In the genomic region with DNA sequence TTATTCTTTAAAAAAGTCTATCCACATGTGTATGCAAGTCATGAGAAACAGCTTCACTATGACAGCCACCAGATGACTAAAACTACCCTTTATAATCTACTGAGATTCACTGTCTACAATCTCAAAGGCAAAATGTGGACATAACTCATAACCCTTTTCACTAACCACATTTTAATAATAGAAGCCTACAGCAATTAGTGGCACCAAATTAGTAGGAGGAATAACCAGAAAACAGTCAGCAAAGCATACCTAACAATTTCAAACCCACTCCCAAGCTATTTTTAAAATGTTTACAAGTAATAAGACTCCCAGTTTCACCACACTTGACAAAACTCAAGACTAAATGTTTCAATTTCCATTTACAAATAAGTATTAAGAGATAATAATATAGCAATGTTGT, we compare ENCODE assay signal across 13 cellular contexts.
A peak's percentile ranks its signal among the peaks of the same experiment; 100 is the strongest.
DNase-seq lines count a peak whose midpoint lies in the region; ATAC-seq and TF ChIP-seq lines count a peak whose summit lies in the region.
"Had no signal": no experiment of that assay in that cellular context is flagged by ENCODE, and none has a peak within 500 bp of the region (broad histone marks: within the 10 kb centered on the region; RNA-seq: fewer than 3 reads in every experiment).

No MANE protein-coding gene starts in this region.

- no peaks in the 10 kb centered on the region for H3K79me1 ChIP-seq in H9 (ENCODE audit: insufficient read depth, low read depth, low read length, poor library complexity, severe bottlenecking)

- no peak overlapping the region for H3K4me2 ChIP-seq in H9 (ENCODE audit: insufficient read depth, insufficient read length, low read length)

- H3K27ac Mint-ChIP-seq in natural killer cell treated with Interleukin-12 subunit alpha and Interleukin-12 subunit beta and Interleukin-15 and Interleukin-18, amount 100 ng/mL, for 72 hours, result peak overlapping the region; percentile 19 to 28
- no peak overlapping the region for H3K27ac Mint-ChIP-seq in natural killer cell
- no peak overlapping the region for H3K27ac Mint-ChIP-seq in H9

- no peak overlapping the region for H2BK15ac ChIP-seq in H9 (ENCODE audit: low read depth, low read length)

- no peaks in the 10 kb centered on the region for H3K9me3 ChIP-seq in H9 (ENCODE audit: control insufficient read depth, low read depth, low read length)

- no peaks in the 10 kb centered on the region for H3K27me3 ChIP-seq in H9 (ENCODE audit: insufficient read depth, low read length)

- H3K9me3 Mint-ChIP-seq in natural killer cell treated with Interleukin-12 subunit alpha and Interleukin-12 subunit beta and Interleukin-15 and Interleukin-18, amount 100 ng/mL, for 72 hours, result peaks cover 3% of the 10 kb centered on the region
- no peaks in the 10 kb centered on the region for H3K9me3 Mint-ChIP-seq in natural killer cell
- no peaks in the 10 kb centered on the region for H3K9me3 Mint-ChIP-seq in H9

- no peak overlapping the region for H4K91ac ChIP-seq in H9 (ENCODE audit: insufficient read length, low read depth, low read length)

- no peak overlapping the region for H3T11ph ChIP-seq in H9 (ENCODE audit: low read length)

- H3K36me3 Mint-ChIP-seq in natural killer cell treated with Interleukin-12 subunit alpha and Interleukin-12 subunit beta and Interleukin-15 and Interleukin-18, amount 100 ng/mL, for 72 hours, result peaks cover 23% of the 10 kb centered on the region
- no peaks in the 10 kb centered on the region for H3K36me3 Mint-ChIP-seq in natural killer cell
- no peaks in the 10 kb centered on the region for H3K36me3 Mint-ChIP-seq in H9 (ENCODE audit: insufficient read depth in 1 of 3, low read depth in 3 of 3)

- no peak overlapping the region for H3K4me3 Mint-ChIP-seq in natural killer cell treated with Interleukin-12 subunit alpha and Interleukin-12 subunit beta and Interleukin-15 and Interleukin-18, amount 100 ng/mL, for 72 hours
- H3K4me3 Mint-ChIP-seq in natural killer cell, result no peak overlapping the region
- H3K4me3 Mint-ChIP-seq in H9, result no peak overlapping the region

- H3K4me1 ChIP-seq in H9 (ENCODE audit: insufficient read depth, low read length), result no peaks in the 10 kb centered on the region

- TF ChIP-seq CTCF in natural killer cell (IDR thresholded peaks at IDR 0.05) (no peak), H9 (conservative IDR thresholded peaks at IDR 0.05) (no peak)

- no peak overlapping the region for H2BK5ac ChIP-seq in H9 (ENCODE audit: insufficient read length, low read length)

- no peaks in the 10 kb centered on the region for H3K79me2 ChIP-seq in H9 (ENCODE audit: insufficient read depth, low read length)

- H4K8ac ChIP-seq in H9 (replicated peaks; ENCODE audit: insufficient read length, low read depth, low read length), result no peak overlapping the region

- H4K20me1 ChIP-seq in H9 (ENCODE audit: control insufficient read depth, insufficient read depth, insufficient read length), result no peaks in the 10 kb centered on the region

- no peak overlapping the region for H3K4ac ChIP-seq in H9 (ENCODE audit: low read depth, low read length)

- H2AK5ac ChIP-seq in H9 (ENCODE audit: insufficient read length, low read length), result no peak overlapping the region

- H2BK20ac ChIP-seq in H9 (ENCODE audit: low read depth, low read length, poor library complexity, severe bottlenecking), result no peak overlapping the region

- DNase-seq in natural killer cell treated with Interleukin-12 subunit alpha and Interleukin-12 subunit beta and Interleukin-15 and Interleukin-18, amount 100 ng/mL, for 72 hours (ENCODE audit: low spot score), result no peak
- DNase-seq in natural killer cell, result no peak
- no peak for DNase-seq in EL
- no peak for DNase-seq in H9
- DNase-seq in D341Med (ENCODE audit: low spot score), result no peak
- DNase-seq: DMS79 treated with DMSO at 0.1 percent for 48 hours; effector memory CD4-positive, alpha-beta T cell; hypothalamus; mesendoderm; NCI-H526 had no signal

- H3K56ac ChIP-seq in H9 (ENCODE audit: insufficient read length, low read depth, low read length), result no peak overlapping the region

- H3K23me2 ChIP-seq in H9 (ENCODE audit: insufficient read length, low read depth, low read length, poor library complexity, severe bottlenecking), result no peaks in the 10 kb centered on the region

- H3K27ac ChIP-seq in H9 (ENCODE audit: insufficient read length, low read depth, low read length), result no peak overlapping the region

- no peak overlapping the region for H3K23ac ChIP-seq in H9 (ENCODE audit: insufficient read length, low read depth, low read length)

- peaks cover 15 to 28% of the 10 kb centered on the region in 2 donors for H3K4me1 Mint-ChIP-seq in natural killer cell treated with Interleukin-12 subunit alpha and Interleukin-12 subunit beta and Interleukin-15 and Interleukin-18, amount 100 ng/mL, for 72 hours (ENCODE audit: low read depth in 2 of 2)
- peaks cover 0 to 13% of the 10 kb centered on the region in 2 donors for H3K4me1 Mint-ChIP-seq in natural killer cell
- H3K4me1 Mint-ChIP-seq in H9, result no peaks in the 10 kb centered on the region

- no peak overlapping the region for H2BK120ac ChIP-seq in H9 (ENCODE audit: low read depth, low read length, poor library complexity, severe bottlenecking)

- H4K5ac ChIP-seq in H9 (ENCODE audit: insufficient read length, low read depth, low read length), result no peak overlapping the region

- no peak for ATAC-seq in natural killer cell treated with Interleukin-12 subunit alpha and Interleukin-12 subunit beta and Interleukin-15 and Interleukin-18, amount 100 ng/mL, for 72 hours
- ATAC-seq in natural killer cell (no peak), HG02588 (IDR thresholded peaks at IDR 0.05; ENCODE audit: unreplicated experiment) (peak; percentile 80), HG03457 (IDR thresholded peaks at IDR 0.05; ENCODE audit: unreplicated experiment) (peak; percentile 63), HG02970 (IDR thresholded peaks at IDR 0.05; ENCODE audit: low FRiP score, unreplicated experiment) (no peak)

- H2BK12ac ChIP-seq in H9 (ENCODE audit: insufficient read length, low read depth, low read length), result no peak overlapping the region

- intact Hi-C loops in natural killer cell (cut with micrococcal nuclease), result no loop called here

- H3K18ac ChIP-seq in H9 (ENCODE audit: insufficient read length, low read depth, low read length), result no peak overlapping the region

- H3K9ac ChIP-seq in H9 (ENCODE audit: extremely low read depth, insufficient read length, low read length), result no peak overlapping the region

- H3K14ac ChIP-seq in H9 (ENCODE audit: insufficient read depth, low read length), result no peak overlapping the region

- H3K27me3 Mint-ChIP-seq in natural killer cell treated with Interleukin-12 subunit alpha and Interleukin-12 subunit beta and Interleukin-15 and Interleukin-18, amount 100 ng/mL, for 72 hours, result no peaks in the 10 kb centered on the region
- H3K27me3 Mint-ChIP-seq in natural killer cell (ENCODE audit: low read depth in 2 of 2) (peaks cover 6 to 10% of the 10 kb centered on the region in 2 donors), H9 (ENCODE audit: low read depth) (no peaks in the 10 kb centered on the region)

- H2AFZ ChIP-seq in H9 (ENCODE audit: low read length), result no peak overlapping the region

Comparison
In these comparisons a context has a peak if more than half of its experiments do, and no peak if none do; other contexts are left out.
1. H3K27ac Mint-ChIP-seq: peak in natural killer cell treated with Interleukin-12 subunit alpha and Interleukin-12 subunit beta and Interleukin-15 and Interleukin-18, amount 100 ng/mL, for 72 hours (2 of 2); none in natural killer cell (0 of 2) and H9 (0 of 3).
2. ATAC-seq: peak in HG02588 (single experiment) and HG03457 (single experiment); none in natural killer cell treated with Interleukin-12 subunit alpha and Interleukin-12 subunit beta and Interleukin-15 and Interleukin-18, amount 100 ng/mL, for 72 hours (0 of 2), natural killer cell (0 of 3) and HG02970 (single experiment).